8 cellular contexts compared by ENCODE assay signal in the genomic region with DNA sequence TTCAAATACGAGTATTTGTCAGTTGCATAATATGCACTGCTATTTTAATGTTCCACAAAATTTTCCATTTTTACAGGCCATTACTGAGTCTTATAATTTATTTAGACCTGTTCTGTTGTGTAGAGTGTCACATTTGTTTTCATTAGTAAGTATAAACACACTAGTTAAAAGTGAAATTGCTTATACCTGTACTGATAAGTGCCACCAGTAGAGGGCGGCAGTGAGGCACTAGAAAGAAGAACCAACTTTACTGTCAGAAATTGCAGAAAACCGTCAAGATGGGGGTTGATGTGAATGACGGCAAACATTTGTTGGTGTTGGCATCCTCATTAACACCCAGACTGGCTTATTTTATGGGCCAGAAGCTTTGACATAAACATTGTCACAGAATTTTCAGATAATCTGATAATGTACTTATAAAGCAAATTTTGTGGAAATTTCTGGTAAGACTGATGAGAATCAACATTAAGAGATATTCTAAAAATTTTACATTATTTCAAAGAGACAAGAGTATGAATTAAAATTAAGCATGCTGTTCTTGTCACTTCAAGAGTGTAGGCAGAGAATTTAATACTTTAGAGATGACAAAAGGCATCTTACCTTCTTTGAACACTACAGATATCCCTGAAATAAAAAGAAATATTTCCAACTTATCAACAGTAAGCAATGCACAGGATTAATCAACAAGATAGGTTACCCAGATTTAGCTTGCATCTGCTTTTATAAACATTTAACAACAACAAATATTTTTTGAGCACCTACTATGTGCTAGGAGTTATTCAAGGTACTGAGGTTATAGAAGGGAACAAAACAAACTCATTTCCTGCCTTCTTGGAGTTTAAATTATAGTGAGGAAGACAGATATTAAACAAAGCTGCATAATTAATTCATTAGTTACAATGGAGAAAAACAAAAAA. TPM values are rescaled to one million over a fixed set of nuclear protein-coding genes. Genes with fewer than 3 reads are reported as not detected.
A peak's percentile ranks its signal among the peaks of the same experiment; 100 is the strongest.
DNase-seq lines count a peak whose midpoint lies in the region; ATAC-seq, FAIRE-seq and TF ChIP-seq lines count a peak whose summit lies in the region.

No MANE protein-coding gene starts in this region.

- DNase-seq in AML-193 (lab: John Stamatoyannopoulos, UW) (peak; percentile 64 to 71), H54 (ENCODE audit: insufficient read length, low spot score) (peak; percentile 5), NCI-H82 (lab: John Stamatoyannopoulos, UW) (peak; percentile 64), epidermal melanocyte (ENCODE audit: insufficient read length, low spot score) (peak; percentile 32)
- peak; percentile 17 to 63 (median 43) for DNase-seq in activated CD8-positive, alpha-beta memory T cell treated with anti-CD3 and anti-CD28 coated beads for 48 hours (ENCODE audit: low read depth in 2 of 3, low spot score in 2 of 3)
- DNase-seq in naive thymus-derived CD4-positive, alpha-beta T cell = peak; percentile 44 to 74 (median 71)
- DNase-seq in stimulated activated CD8-positive, alpha-beta memory T cell treated with anti-CD3 and anti-CD28 coated beads, Interleukin-7, amount 100 ng/mL, for 48 hours (ENCODE audit: extremely low read depth in 1 of 2, low read depth in 1 of 2) = peak; percentile 15 to 46

- CTCF ChIA-PET in naive thymus-derived CD4-positive, alpha-beta T cell (lab: Charles Lee) = interaction anchor here (0.7 to 1.1 kb wide), 8 partner anchors 12 to 334 kb away, joined by 3 to 5 read pairs (median 3); no protein-coding TSS in a partner anchor

- FAIRE-seq in H54 (lab: Jason Lieb, UNC) = peak; percentile 36

- intact Hi-C loops in naive thymus-derived CD4-positive, alpha-beta T cell (cut with micrococcal nuclease) = loop anchor here (1.0 to 10.0 kb wide), 13 partner anchors 20 to 633 kb away; a partner anchor contains a TSS

- H3K27me3 Mint-ChIP-seq in naive thymus-derived CD4-positive, alpha-beta T cell = no peaks in the 10 kb centered on the region

- peaks cover 0 to 44% (median 21%) of the 10 kb centered on the region in 5 donors for H3K36me3 Mint-ChIP-seq in naive thymus-derived CD4-positive, alpha-beta T cell

- no peaks in the 10 kb centered on the region for H3K4me1 ChIP-seq in naive thymus-derived CD4-positive, alpha-beta T cell (ENCODE audit: control insufficient read depth in 2 of 2, insufficient read depth in 2 of 2, low read length in 2 of 2)

- peaks cover 0 to 9% (median 0%) of the 10 kb centered on the region in 3 experiments for H3K36me3 ChIP-seq in naive thymus-derived CD4-positive, alpha-beta T cell (ENCODE audit: control insufficient read depth in 2 of 3, insufficient read depth in 3 of 3, low read length in 3 of 3)

- H3K9me3 ChIP-seq in naive thymus-derived CD4-positive, alpha-beta T cell (ENCODE audit: control insufficient read depth in 2 of 3, low read length in 3 of 3) = no peaks in the 10 kb centered on the region

- peak overlapping the region in 3 of 9 donors; percentile 15 to 59 (median 38) for H3K27ac Mint-ChIP-seq in naive thymus-derived CD4-positive, alpha-beta T cell

- no peak for TF ChIP-seq POLR2A in H54 (IDR thresholded peaks at IDR 0.05; ENCODE audit: low read depth, low read length)

- H3K4me3 ChIP-seq in naive thymus-derived CD4-positive, alpha-beta T cell (ENCODE audit: low read length) = no peak overlapping the region

- peak overlapping the region in 7 of 10 donors; percentile 27 to 75 (median 62) for H3K4me3 Mint-ChIP-seq in naive thymus-derived CD4-positive, alpha-beta T cell

- peaks cover 0 to 4% (median 0%) of the 10 kb centered on the region in 11 donors for H3K9me3 Mint-ChIP-seq in naive thymus-derived CD4-positive, alpha-beta T cell

- H3K4me1 Mint-ChIP-seq in naive thymus-derived CD4-positive, alpha-beta T cell = peaks cover 10 to 34% (median 14%) of the 10 kb centered on the region in 7 donors

- POLR2A ChIA-PET in naive thymus-derived CD4-positive, alpha-beta T cell (lab: Charles Lee) = interaction anchor here (0.6 to 1.2 kb wide), 4 partner anchors 35 to 278 kb away, joined by 3 to 7 read pairs (median 4); a partner anchor contains a TSS

- ATAC-seq in naive thymus-derived CD4-positive, alpha-beta T cell = peak; percentile 96
- ATAC-seq in GM18909 (IDR thresholded peaks at IDR 0.05; ENCODE audit: poor library complexity, unreplicated experiment) = no peak

- H3K27ac ChIP-seq in naive thymus-derived CD4-positive, alpha-beta T cell (ENCODE audit: low read depth, low read length) = no peak overlapping the region

- no peaks in the 10 kb centered on the region for H3K27me3 ChIP-seq in naive thymus-derived CD4-positive, alpha-beta T cell (ENCODE audit: control insufficient read depth in 2 of 2, insufficient read depth in 2 of 2, low read length in 2 of 2)

RNA-seq across cellular contexts. Expression of a gene that starts 24.9 kb away (rescaled TPM):
- total RNA-seq in naive thymus-derived CD4-positive, alpha-beta T cell = 10 to 100 TPM; 15.5 to 35.0 (median 19.8) TPM
- 1 to 10 TPM; 5.0 to 5.7 TPM for polyA plus RNA-seq in naive thymus-derived CD4-positive, alpha-beta T cell

RNA-seq across cellular contexts. Expression of a gene that starts 36.3 kb away (rescaled TPM):
- total RNA-seq in naive thymus-derived CD4-positive, alpha-beta T cell = 10 to 100 TPM in 4 of 5 experiments, 1 to 10 TPM in 1; 8.7 to 38.8 (median 12.3) TPM
- polyA plus RNA-seq in naive thymus-derived CD4-positive, alpha-beta T cell = 10 to 100 TPM; 11.5 to 19.9 TPM

Comparison
In these comparisons a context has a peak if more than half of its experiments do, and no peak if none do; other contexts are left out.
1. DNase-seq: peak in every context shown above with its lines; median percentile 71 in naive thymus-derived CD4-positive, alpha-beta T cell; 68 in AML-193; 64 in NCI-H82; 43 in activated CD8-positive, alpha-beta memory T cell treated with anti-CD3 and anti-CD28 coated beads for 48 hours; 32 in epidermal melanocyte; 30 in stimulated activated CD8-positive, alpha-beta memory T cell treated with anti-CD3 and anti-CD28 coated beads, Interleukin-7, amount 100 ng/mL, for 48 hours; 5 in H54.